In genomic region chr16:90167734-90168133, GRCh38 we compare ENCODE assay signal across 3 cellular contexts.
A peak's percentile ranks its signal among the peaks of the same experiment; 100 is the strongest.
DNase-seq lines count a peak whose midpoint lies in the region; ATAC-seq, FAIRE-seq and TF ChIP-seq lines count a peak whose summit lies in the region.
"Not testable (repeated sequence)": the region's sequence is repeated elsewhere in the genome, so short reads cannot be mapped to it uniquely, and the experiment has no call there.

No MANE protein-coding gene starts in this region.

- 0% methylated on average over 5 of the region's 19 CpGs for WGBS in K562 (ENCODE audit: insufficient coverage, low coverage, missing lambda C conversion rate)
- 95% methylated on average over 16 of the region's 19 CpGs for WGBS in HepG2 (ENCODE audit: low lambda C conversion rate)

- H3K4me1 Mint-ChIP-seq in activated T-cell treated with anti-CD3 and anti-CD28 coated beads, Interleukin-2, amount 50 U/mL, for 24 hours (ENCODE audit: low read depth) = not testable (repeated sequence)

- H4K20me1 ChIP-seq in K562 (replicated peaks; ENCODE audit: control insufficient read depth, insufficient read depth, low read length); HepG2 (ENCODE audit: insufficient read depth, low read length): not testable (repeated sequence)

- CTCF ChIA-PET in K562 (lab: Yijun Ruan, JAX; ENCODE audit: low intra/inter-chr PET ratio); HepG2 (lab: Yijun Ruan, JAX; ENCODE audit: low intra/inter-chr PET ratio, low total read pairs): not testable (repeated sequence)

- FAIRE-seq in K562 (lab: Jason Lieb, UNC); HepG2 (lab: Jason Lieb, UNC): not testable (repeated sequence)

- not testable (repeated sequence) for H3K27ac Mint-ChIP-seq in activated T-cell treated with anti-CD3 and anti-CD28 coated beads, Interleukin-2, amount 50 U/mL, for 24 hours

- H3K27me3 Mint-ChIP-seq in activated T-cell treated with anti-CD3 and anti-CD28 coated beads, Interleukin-2, amount 50 U/mL, for 24 hours = not testable (repeated sequence)

- DNase-seq in activated T-cell treated with anti-CD3 and anti-CD28 coated beads, Interleukin-2, amount 50 U/mL, for 24 hours = peak; percentile 21
- not testable (repeated sequence) for DNase-seq in K562 (ENCODE audit: extremely low read depth in 1 of 4, low spot score in 3 of 4); HepG2 (ENCODE audit: low spot score)

- H3K36me3 Mint-ChIP-seq in activated T-cell treated with anti-CD3 and anti-CD28 coated beads, Interleukin-2, amount 50 U/mL, for 24 hours (ENCODE audit: low read depth) = not testable (repeated sequence)

- H3K27me3 ChIP-seq in K562 (ENCODE audit: control insufficient read depth in 2 of 2, insufficient read depth in 2 of 2, low read length in 2 of 2); HepG2 (ENCODE audit: control insufficient read depth in 1 of 2, insufficient read depth in 2 of 2, low read length in 2 of 2): not testable (repeated sequence)

- H3K9me1 ChIP-seq in K562 (ENCODE audit: control insufficient read depth, insufficient read depth, low read length) = not testable (repeated sequence)

- H2AFZ ChIP-seq in K562 (ENCODE audit: low read depth, low read length); HepG2 (ENCODE audit: low read length): not testable (repeated sequence)

- intact Hi-C loops in K562 (cut with micrococcal nuclease); HepG2 (cut with micrococcal nuclease; ENCODE audit: unreplicated experiment): not testable (repeated sequence)

- peak overlapping the region; percentile 75; the same call in 2 of the 3 replicates for H3K27ac ChIP-seq in K562 (ENCODE audit: extremely low read depth, low read depth, low read length)
- peak overlapping the region; percentile 65 for H3K27ac ChIP-seq in HepG2 (ENCODE audit: extremely low read length, insufficient read depth, low read length)

- not testable (repeated sequence) for TF ChIP-seq EP300 in K562 (IDR thresholded peaks at IDR 0.05; ENCODE audit: low read length); HepG2 (IDR thresholded peaks at IDR 0.05; ENCODE audit: low read depth in 2 of 2, low read length in 2 of 2); HepG2 (CRISPR knock-in tag; IDR thresholded peaks at IDR 0.05; ENCODE audit: borderline replicate concordance)

- H3K9me3 ChIP-seq in K562 (replicated peaks; ENCODE audit: control insufficient read depth, insufficient read depth, low read depth, low read length); HepG2 (ENCODE audit: low read length): not testable (repeated sequence)

- in situ Hi-C loops in K562 (cut with MboI); HepG2 (cut with HindIII; ENCODE audit: extremely low pct_ligation_motif_present, low pct_unique_long_range_greater_than_20kb): not testable (repeated sequence)

- H3K4me2 ChIP-seq in K562 (ENCODE audit: insufficient read depth, low read length) = peak overlapping the region; percentile 62; the same call in 1 of the 2 replicates
- H3K4me2 ChIP-seq in HepG2 (ENCODE audit: low read depth, low read length) = not testable (repeated sequence)

- TF ChIP-seq RAD21 in K562 (CRISPR knock-in tag; conservative IDR thresholded peaks at IDR 0.05 in 1 of 2, IDR thresholded peaks at IDR 0.05 in 1 of 2); HepG2 (CRISPR knock-in tag; IDR thresholded peaks at IDR 0.05): not testable (repeated sequence)

- H3K9ac ChIP-seq in K562 (ENCODE audit: insufficient read depth in 1 of 2, low read depth in 2 of 2, low read length in 2 of 2) (peak overlapping the region; percentile 74 to 91), HepG2 (ENCODE audit: insufficient read depth, low read depth, low read length) (0 out of 2 replicates have a peak overlapping the region, but pooled peaks have one; percentile 22)

- TF ChIP-seq POLR2A in K562 (conservative IDR thresholded peaks at IDR 0.05); HepG2 (IDR thresholded peaks at IDR 0.05; ENCODE audit: insufficient read depth in 1 of 2, low read depth in 2 of 2, low read length in 2 of 2): not testable (repeated sequence)

- peaks cover 0 to 30% of the 10 kb centered on the region in 2 experiments; a peak in 2 of 5 replicates for H3K4me1 ChIP-seq in K562 (replicated peaks in 1 of 2; ENCODE audit: control insufficient read depth in 2 of 2, insufficient read depth in 2 of 2, low read length in 2 of 2)
- not testable (repeated sequence) for H3K4me1 ChIP-seq in HepG2 (ENCODE audit: insufficient read depth, low read length)

- H3K4me3 Mint-ChIP-seq in activated T-cell treated with anti-CD3 and anti-CD28 coated beads, Interleukin-2, amount 50 U/mL, for 24 hours = not testable (repeated sequence)

- TF ChIP-seq CTCF in K562 (IDR thresholded peaks at IDR 0.05 in 2 of 3, conservative IDR thresholded peaks at IDR 0.05 in 1 of 3; ENCODE audit: insufficient read depth in 2 of 3, low read depth in 1 of 3, low read length in 3 of 3); HepG2 (CRISPR knock-in tag; IDR thresholded peaks at IDR 0.05): not testable (repeated sequence)

- peaks cover 13% of the 10 kb centered on the region for H3K79me2 ChIP-seq in K562 (ENCODE audit: control insufficient read depth, insufficient read depth, low read length)
- H3K79me2 ChIP-seq in HepG2 (ENCODE audit: insufficient read depth, low read length) = not testable (repeated sequence)

- ATAC-seq in K562, HepG2: not testable (repeated sequence)

- not testable (repeated sequence) for H3K36me3 ChIP-seq in K562 (ENCODE audit: control insufficient read depth, insufficient read depth, low read length); HepG2 (replicated peaks in 1 of 2; ENCODE audit: control insufficient read depth in 1 of 2, insufficient read depth in 2 of 2, low read length in 2 of 2)

- TSS peak; percentile 80 for BruUV-seq in K562 (replicated peaks; lab: Mats Ljungman, UMichigan)
- TSS peak; percentile 89 for BruUV-seq in HepG2 (replicated peaks; lab: Mats Ljungman, UMichigan)

- not testable (repeated sequence) for H3K9me3 Mint-ChIP-seq in activated T-cell treated with anti-CD3 and anti-CD28 coated beads, Interleukin-2, amount 50 U/mL, for 24 hours

- peak overlapping the region; percentile 40 for H3K4me3 ChIP-seq in K562
- H3K4me3 ChIP-seq in HepG2 (replicated peaks in 1 of 3; ENCODE audit: insufficient read depth in 1 of 3, low read depth in 2 of 3, low read length in 3 of 3) = not testable (repeated sequence)

- POLR2A ChIA-PET in K562 (lab: Yijun Ruan, JAX); HepG2 (lab: Yijun Ruan, JAX): not testable (repeated sequence)

TF ChIP-seq in K562, 482 proteins besides CTCF, POLR2A, EP300 and RAD21:
- TF ChIP-seq POLR2G (IDR thresholded peaks at IDR 0.05; ENCODE audit: low read depth, low read length) = peak; percentile 35; the same call in 1 of the 2 replicates
- TF ChIP-seq ZFX (CRISPR knock-in tag; IDR thresholded peaks at IDR 0.05) = peak; percentile 67
- peak; percentile 53; the same call in 1 of the 2 replicates for TF ChIP-seq RBFOX2 (IDR thresholded peaks at IDR 0.05; ENCODE audit: low read depth, low read length)
TF ChIP-seq in K562: peak in this region for 3; not testable (repeated sequence) for 479.

TF ChIP-seq in HepG2, 621 proteins besides CTCF, POLR2A, EP300 and RAD21:
- peak; percentile 40; the same call in 1 of the 2 replicates for TF ChIP-seq ZNF687 (CRISPR knock-in tag; IDR thresholded peaks at IDR 0.05)
- TF ChIP-seq ZFY (CRISPR knock-in tag; IDR thresholded peaks at IDR 0.05) = peak; percentile 8; the same call in 1 of the 2 replicates
TF ChIP-seq in HepG2: peak in this region for 2; not testable (repeated sequence) for 619.
